Comparison of ENCODE assay signal across 1 cellular context in genomic region chr6:84052883-84053241, GRCh38.
TF ChIP-seq lines count a peak whose summit lies in the region.

No MANE protein-coding gene starts in this region.

TF ChIP-seq in HCT116, 20 proteins besides CTCF, POLR2A, EP300 and RAD21 (continued from another document):
- no peak for TF ChIP-seq ATF3 (IDR thresholded peaks at IDR 0.05)
- TF ChIP-seq EGR1 (IDR thresholded peaks at IDR 0.05; ENCODE audit: low read depth): no peak
- TF ChIP-seq CEBPB (IDR thresholded peaks at IDR 0.05; ENCODE audit: low read depth): no peak
- no peak for TF ChIP-seq EZH2phosphoT487 (IDR thresholded peaks at IDR 0.05; ENCODE audit: borderline replicate concordance)
